In the genomic region with DNA sequence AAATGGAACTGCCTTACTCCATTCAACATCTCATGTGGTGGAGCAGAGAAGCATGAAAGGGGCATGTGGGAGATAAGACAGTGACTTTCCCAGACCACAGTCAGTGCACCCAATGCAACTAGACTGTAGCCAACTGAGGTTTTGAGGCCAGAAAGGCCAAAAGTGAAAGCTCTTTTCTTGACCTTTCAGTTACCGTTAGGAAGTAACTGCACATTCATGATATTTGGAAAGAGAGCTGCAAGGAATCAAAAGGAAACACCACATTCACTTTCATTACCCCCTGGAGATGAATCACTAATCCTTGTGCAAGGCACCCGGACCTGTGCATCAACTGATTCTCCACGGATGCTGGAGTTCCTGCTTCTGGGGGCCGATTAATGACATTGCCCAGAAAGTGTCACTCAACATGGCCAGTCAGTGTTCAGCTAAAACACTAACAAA, we compare ENCODE assay signal across 10 cellular contexts.
DNase-seq lines count a peak whose midpoint lies in the region; ATAC-seq, FAIRE-seq and TF ChIP-seq lines count a peak whose summit lies in the region.
"Had no signal": no experiment of that assay in that cellular context is flagged by ENCODE, and none has a peak within 500 bp of the region (broad histone marks: within the 10 kb centered on the region; RNA-seq: fewer than 3 reads in every experiment).

No MANE protein-coding gene starts in this region.

- no peak for TF ChIP-seq CTCF in activated CD8-positive, alpha-beta T cell treated with anti-CD3 and anti-CD28 coated beads for 36 hours (IDR thresholded peaks at IDR 0.05)
- no peak for TF ChIP-seq CTCF in ascending aorta (IDR thresholded peaks at IDR 0.05)

- peak; percentile 22 for DNase-seq in activated CD8-positive, alpha-beta T cell treated with anti-CD3 and anti-CD28 coated beads for 36 hours
- no peak for DNase-seq in activated CD8-positive, alpha-beta T cell treated with anti-CD3 and anti-CD28 coated beads, Interleukin-2, amount 10 ng/mL, durations not matched to agents 7 days and 5 days
- peak; percentile 84 to 91 for DNase-seq in SJCRH30
- no peak for DNase-seq in stimulated activated effector memory CD8-positive, alpha-beta T cell treated with anti-CD3 and anti-CD28 coated beads, Interleukin-12 subunit alpha, Interleukin-12 subunit beta, amount 100 ng/mL, for 72 hours (ENCODE audit: low spot score in 2 of 2)
- DNase-seq in COR-L47 (lab: John Stamatoyannopoulos, UW) = no peak
- DNase-seq in ascending aorta (ENCODE audit: low spot score in 2 of 2) = no peak
- no peak for DNase-seq in GM19239 (ENCODE audit: insufficient read length, low spot score)
- DNase-seq: activated T-cell treated with anti-CD3 and anti-CD28 coated beads, Interleukin-2, amount 50 U/mL, for 1 hour; stimulated activated CD4-positive, alpha-beta T cell treated with anti-CD3 and anti-CD28 coated beads, Interleukin-2, amount 100 ng/mL, for 24 hours had no signal

- ATAC-seq in activated CD8-positive, alpha-beta T cell treated with anti-CD3 and anti-CD28 coated beads for 36 hours = peak; percentile 64
- no peak for ATAC-seq in activated CD8-positive, alpha-beta T cell treated with anti-CD3 and anti-CD28 coated beads, Interleukin-2, amount 10 ng/mL, durations not matched to agents 7 days and 5 days
- ATAC-seq in HG02943 (IDR thresholded peaks at IDR 0.05; ENCODE audit: low read depth, unreplicated experiment) = peak; percentile 65
- peak; percentile 55 for ATAC-seq in stimulated activated effector memory CD8-positive, alpha-beta T cell treated with anti-CD3 and anti-CD28 coated beads, Interleukin-12 subunit alpha, Interleukin-12 subunit beta, amount 100 ng/mL, for 72 hours

- intact Hi-C loops in activated CD8-positive, alpha-beta T cell treated with anti-CD3 and anti-CD28 coated beads for 36 hours (cut with micrococcal nuclease) = no loop called here
- intact Hi-C loops in ascending aorta (cut with DNase I) = no loop called here

- H3K4me1 ChIP-seq in SJCRH30 = peaks cover 27% of the 10 kb centered on the region
- H3K4me1 ChIP-seq in ascending aorta = no peaks in the 10 kb centered on the region

- H3K27ac Mint-ChIP-seq in activated CD8-positive, alpha-beta T cell treated with anti-CD3 and anti-CD28 coated beads for 36 hours = no peak overlapping the region
- no peak overlapping the region for H3K27ac Mint-ChIP-seq in activated CD8-positive, alpha-beta T cell treated with anti-CD3 and anti-CD28 coated beads, Interleukin-2, amount 10 ng/mL, durations not matched to agents 7 days and 5 days
- H3K27ac Mint-ChIP-seq in stimulated activated effector memory CD8-positive, alpha-beta T cell treated with anti-CD3 and anti-CD28 coated beads, Interleukin-12 subunit alpha, Interleukin-12 subunit beta, amount 100 ng/mL, for 72 hours = no peak overlapping the region

- no peak overlapping the region for H3K4me3 Mint-ChIP-seq in activated CD8-positive, alpha-beta T cell treated with anti-CD3 and anti-CD28 coated beads for 36 hours
- no peak overlapping the region for H3K4me3 Mint-ChIP-seq in activated CD8-positive, alpha-beta T cell treated with anti-CD3 and anti-CD28 coated beads, Interleukin-2, amount 10 ng/mL, durations not matched to agents 7 days and 5 days
- H3K4me3 Mint-ChIP-seq in stimulated activated effector memory CD8-positive, alpha-beta T cell treated with anti-CD3 and anti-CD28 coated beads, Interleukin-12 subunit alpha, Interleukin-12 subunit beta, amount 100 ng/mL, for 72 hours = no peak overlapping the region

- CTCF ChIA-PET in activated CD8-positive, alpha-beta T cell treated with anti-CD3 and anti-CD28 coated beads for 36 hours (lab: Charles Lee) = interaction anchor here (0.9 to 1.3 kb wide), 3 partner anchors 20 to 94 kb away, joined by 3 to 7 read pairs (median 3); no protein-coding TSS in a partner anchor
- CTCF ChIA-PET in activated CD8-positive, alpha-beta T cell treated with anti-CD3 and anti-CD28 coated beads, Interleukin-2, amount 10 ng/mL, durations not matched to agents 7 days and 5 days (lab: Charles Lee) = interaction anchor here (0.8 to 1.7 kb wide), 4 partner anchors 11 to 94 kb away, joined by 3 to 8 read pairs (median 4); no protein-coding TSS in a partner anchor

- no peaks in the 10 kb centered on the region for H3K27me3 Mint-ChIP-seq in activated CD8-positive, alpha-beta T cell treated with anti-CD3 and anti-CD28 coated beads for 36 hours
- H3K27me3 Mint-ChIP-seq in activated CD8-positive, alpha-beta T cell treated with anti-CD3 and anti-CD28 coated beads, Interleukin-2, amount 10 ng/mL, durations not matched to agents 7 days and 5 days (ENCODE audit: low read depth) = peaks cover 2% of the 10 kb centered on the region

- H3K9me3 ChIP-seq in SJCRH30 (replicated peaks) (no peaks in the 10 kb centered on the region), ascending aorta (no peaks in the 10 kb centered on the region)

- no peak for FAIRE-seq in GM19239 (lab: Jason Lieb, UNC)

- POLR2A ChIA-PET in activated CD8-positive, alpha-beta T cell treated with anti-CD3 and anti-CD28 coated beads for 36 hours (lab: Charles Lee) = no interaction called here
- POLR2A ChIA-PET in activated CD8-positive, alpha-beta T cell treated with anti-CD3 and anti-CD28 coated beads, Interleukin-2, amount 10 ng/mL, durations not matched to agents 7 days and 5 days (lab: Charles Lee) = no interaction called here

- H3K27ac ChIP-seq in SJCRH30 (peak overlapping the region; percentile 100), ascending aorta (no peak overlapping the region)

- H3K27me3 ChIP-seq in SJCRH30 = no peaks in the 10 kb centered on the region
- no peaks in the 10 kb centered on the region for H3K27me3 ChIP-seq in ascending aorta

- no peaks in the 10 kb centered on the region for H3K36me3 ChIP-seq in SJCRH30
- H3K36me3 ChIP-seq in ascending aorta = no peaks in the 10 kb centered on the region

- no peaks in the 10 kb centered on the region for H3K36me3 Mint-ChIP-seq in activated CD8-positive, alpha-beta T cell treated with anti-CD3 and anti-CD28 coated beads for 36 hours (ENCODE audit: low read depth)
- no peaks in the 10 kb centered on the region for H3K36me3 Mint-ChIP-seq in activated CD8-positive, alpha-beta T cell treated with anti-CD3 and anti-CD28 coated beads, Interleukin-2, amount 10 ng/mL, durations not matched to agents 7 days and 5 days (ENCODE audit: low read depth)
- H3K36me3 Mint-ChIP-seq in stimulated activated effector memory CD8-positive, alpha-beta T cell treated with anti-CD3 and anti-CD28 coated beads, Interleukin-12 subunit alpha, Interleukin-12 subunit beta, amount 100 ng/mL, for 72 hours = no peaks in the 10 kb centered on the region

- peaks cover 16% of the 10 kb centered on the region for H3K4me1 Mint-ChIP-seq in activated CD8-positive, alpha-beta T cell treated with anti-CD3 and anti-CD28 coated beads for 36 hours (ENCODE audit: low read depth)
- peaks cover 17% of the 10 kb centered on the region for H3K4me1 Mint-ChIP-seq in activated CD8-positive, alpha-beta T cell treated with anti-CD3 and anti-CD28 coated beads, Interleukin-2, amount 10 ng/mL, durations not matched to agents 7 days and 5 days (ENCODE audit: low read depth)
- peaks cover 8% of the 10 kb centered on the region for H3K4me1 Mint-ChIP-seq in stimulated activated effector memory CD8-positive, alpha-beta T cell treated with anti-CD3 and anti-CD28 coated beads, Interleukin-12 subunit alpha, Interleukin-12 subunit beta, amount 100 ng/mL, for 72 hours

- peak overlapping the region; percentile 17 for H3K4me3 ChIP-seq in SJCRH30
- H3K4me3 ChIP-seq in ascending aorta = no peak overlapping the region

- H3K9me3 Mint-ChIP-seq in activated CD8-positive, alpha-beta T cell treated with anti-CD3 and anti-CD28 coated beads for 36 hours = no peaks in the 10 kb centered on the region
- no peaks in the 10 kb centered on the region for H3K9me3 Mint-ChIP-seq in activated CD8-positive, alpha-beta T cell treated with anti-CD3 and anti-CD28 coated beads, Interleukin-2, amount 10 ng/mL, durations not matched to agents 7 days and 5 days (ENCODE audit: insufficient read depth)
- H3K9me3 Mint-ChIP-seq in stimulated activated effector memory CD8-positive, alpha-beta T cell treated with anti-CD3 and anti-CD28 coated beads, Interleukin-12 subunit alpha, Interleukin-12 subunit beta, amount 100 ng/mL, for 72 hours = no peaks in the 10 kb centered on the region

Comparison
In these comparisons a context has a peak if more than half of its experiments do, and no peak if none do; other contexts are left out.
1. DNase-seq: peak in activated CD8-positive, alpha-beta T cell treated with anti-CD3 and anti-CD28 coated beads for 36 hours (single experiment) and SJCRH30 (2 of 2); none in activated CD8-positive, alpha-beta T cell treated with anti-CD3 and anti-CD28 coated beads, Interleukin-2, amount 10 ng/mL, durations not matched to agents 7 days and 5 days (single experiment), stimulated activated effector memory CD8-positive, alpha-beta T cell treated with anti-CD3 and anti-CD28 coated beads, Interleukin-12 subunit alpha, Interleukin-12 subunit beta, amount 100 ng/mL, for 72 hours (0 of 2), COR-L47 (single experiment), ascending aorta (0 of 2) and GM19239 (single experiment).